8 cellular contexts compared by ENCODE assay signal in the genomic region with DNA sequence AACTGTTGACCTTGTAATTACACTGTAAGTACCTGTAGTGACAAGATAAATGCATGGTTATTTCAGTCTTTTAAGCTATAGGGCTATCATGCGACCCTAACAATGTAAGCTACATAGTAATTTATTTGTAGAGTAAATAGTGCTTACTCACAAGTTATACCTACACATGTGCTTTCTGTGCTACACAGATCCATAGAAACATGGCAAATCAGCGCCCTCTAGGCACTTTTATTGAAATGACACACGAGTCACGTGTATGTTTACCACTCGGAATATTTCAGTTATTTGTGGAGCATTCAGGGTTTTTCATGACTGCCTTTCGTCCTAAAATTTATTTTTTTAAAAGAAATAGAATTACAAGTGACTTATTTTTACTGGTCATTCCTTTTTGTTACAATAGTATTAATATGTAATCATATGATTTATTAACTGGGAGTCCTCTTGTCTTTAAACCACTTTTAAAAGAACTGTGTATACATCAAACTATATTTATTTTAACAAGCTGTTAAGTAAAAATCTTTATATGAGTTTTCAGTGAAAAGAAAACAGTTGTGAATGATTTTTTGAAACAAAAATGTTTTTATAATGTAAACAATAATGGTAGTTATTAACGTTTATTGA.
DNase-seq lines count a peak whose midpoint lies in the region; ATAC-seq, FAIRE-seq and TF ChIP-seq lines count a peak whose summit lies in the region.

No MANE protein-coding gene starts in this region.

- CTCF ChIA-PET in SK-N-SH (lab: Yijun Ruan, JAX) = interaction anchor here (0.7 to 4.4 kb wide), 32 partner anchors 8 to 1419 kb away, joined by 3 to 28 read pairs (median 4); a partner anchor contains a TSS

- no peak for TF ChIP-seq EP300 in SK-N-SH (IDR thresholded peaks at IDR 0.05; ENCODE audit: borderline replicate concordance in 1 of 2, low read depth in 1 of 2, low read length in 1 of 2)

- no peaks in the 10 kb centered on the region for H4K20me1 ChIP-seq in SK-N-SH (ENCODE audit: insufficient read depth)

- H3K27me3 ChIP-seq in SK-N-SH (ENCODE audit: insufficient read depth) = no peaks in the 10 kb centered on the region
- no peaks in the 10 kb centered on the region for H3K27me3 ChIP-seq in psoas muscle (ENCODE audit: insufficient read depth in 3 of 3, low read length in 2 of 3)

- H3K27ac ChIP-seq in SK-N-SH (ENCODE audit: low read depth in 2 of 2, low read length in 1 of 2) (no peak overlapping the region), psoas muscle (no peak overlapping the region)

- no peak overlapping the region for H3K4me3 ChIP-seq in Jurkat, Clone E6-1 (ENCODE audit: low read length)
- H3K4me3 ChIP-seq in SK-N-SH (ENCODE audit: low read depth in 2 of 2, low read length in 1 of 2) (no peak overlapping the region), psoas muscle (no peak overlapping the region)

- H2AFZ ChIP-seq in SK-N-SH (ENCODE audit: low read depth) = no peak overlapping the region

- POLR2A ChIA-PET in SK-N-SH (lab: Yijun Ruan, JAX) = no interaction called here

- no peak overlapping the region for H3K4me2 ChIP-seq in SK-N-SH

- H3K4me1 ChIP-seq in SK-N-SH (ENCODE audit: control insufficient read depth in 1 of 2, insufficient read depth in 2 of 2, low read depth in 1 of 2, low read length in 1 of 2) (no peaks in the 10 kb centered on the region), psoas muscle (no peaks in the 10 kb centered on the region)

- H3K9me3 ChIP-seq in SK-N-SH = no peaks in the 10 kb centered on the region
- no peaks in the 10 kb centered on the region for H3K9me3 ChIP-seq in psoas muscle

- no peaks in the 10 kb centered on the region for H3F3A ChIP-seq in SK-N-SH (replicated peaks; ENCODE audit: insufficient read depth)

- no peaks in the 10 kb centered on the region for H3K9me2 ChIP-seq in SK-N-SH

- peak; percentile 82 for TF ChIP-seq CTCF in D721Med (IDR thresholded peaks at IDR 0.05; ENCODE audit: insufficient read depth, missing control alignments)
- peak; percentile 16 for TF ChIP-seq CTCF in GM20000 (IDR thresholded peaks at IDR 0.05; ENCODE audit: extremely low read depth, missing control alignments)
- peak; percentile 75 for TF ChIP-seq CTCF in SK-N-SH (IDR thresholded peaks at IDR 0.05)
- TF ChIP-seq CTCF in psoas muscle (IDR thresholded peaks at IDR 0.05) = no peak

- peak; percentile 82 for TF ChIP-seq RAD21 in SK-N-SH (IDR thresholded peaks at IDR 0.05; ENCODE audit: low read length)

- no peak for DNase-seq in D721Med (ENCODE audit: insufficient read length, low spot score)
- peak; percentile 10 for DNase-seq in GM20000 (ENCODE audit: low spot score)
- DNase-seq in Jurkat, Clone E6-1 (ENCODE audit: low read depth, low spot score) = peak; percentile 43
- DNase-seq in SK-N-SH = peak; percentile 43
- no peak for DNase-seq in frontal cortex (ENCODE audit: low spot score in 2 of 2)
- DNase-seq in superior temporal gyrus (ENCODE audit: extremely low spot score) = peak; percentile 79
- DNase-seq in psoas muscle = no peak
- no peak for DNase-seq in GM12891 (ENCODE audit: insufficient read length, low spot score)

- H3K36me3 ChIP-seq in SK-N-SH (replicated peaks in 1 of 2; ENCODE audit: control insufficient read depth in 1 of 2, insufficient read depth in 2 of 2, low read length in 1 of 2) = no peaks in the 10 kb centered on the region
- no peaks in the 10 kb centered on the region for H3K36me3 ChIP-seq in psoas muscle (ENCODE audit: insufficient read depth in 1 of 2, low read depth in 1 of 2)

- intact Hi-C loops in psoas muscle (cut with DNase I) = no loop called here

- 14% methylated on average over 7 of the region's 7 CpGs for WGBS in SK-N-SH (ENCODE audit: low lambda C conversion rate)
- 29 to 30% (median 29%) methylated on average over 7 of the region's 7 CpGs for WGBS in psoas muscle, 3 donors

- no peak overlapping the region for H3K9ac ChIP-seq in SK-N-SH

- TF ChIP-seq POLR2A in GM12891 (IDR thresholded peaks at IDR 0.05; ENCODE audit: low read depth, low read length) = no peak

- no peaks in the 10 kb centered on the region for H3K79me2 ChIP-seq in SK-N-SH (ENCODE audit: insufficient read depth)

- FAIRE-seq in D721Med (lab: Jason Lieb, UNC) (peak; percentile 81), frontal cortex (lab: Jason Lieb, UNC) (peak; percentile 28), GM12891 (lab: Jason Lieb, UNC) (no peak)

- ATAC-seq in psoas muscle = no peak

TF ChIP-seq in SK-N-SH, 30 proteins besides CTCF, POLR2A, EP300 and RAD21 (continues in another document):
- TF ChIP-seq POLR2AphosphoS5 (IDR thresholded peaks at IDR 0.05; ENCODE audit: low read depth, low read length) (no peak), GABPA (IDR thresholded peaks at IDR 0.05; ENCODE audit: low read depth) (no peak), TCF12 (IDR thresholded peaks at IDR 0.05) (no peak), SMC3 (IDR thresholded peaks at IDR 0.05; ENCODE audit: low read depth, low read length) (peak; percentile 56), CHD2 (IDR thresholded peaks at IDR 0.05; ENCODE audit: low read length, partially characterized antibody) (no peak), FOXM1 (IDR thresholded peaks at IDR 0.05; ENCODE audit: low read depth) (no peak), TEAD4 (IDR thresholded peaks at IDR 0.05; ENCODE audit: borderline replicate concordance, insufficient read depth) (no peak)
- TF ChIP-seq, protein P1, sequence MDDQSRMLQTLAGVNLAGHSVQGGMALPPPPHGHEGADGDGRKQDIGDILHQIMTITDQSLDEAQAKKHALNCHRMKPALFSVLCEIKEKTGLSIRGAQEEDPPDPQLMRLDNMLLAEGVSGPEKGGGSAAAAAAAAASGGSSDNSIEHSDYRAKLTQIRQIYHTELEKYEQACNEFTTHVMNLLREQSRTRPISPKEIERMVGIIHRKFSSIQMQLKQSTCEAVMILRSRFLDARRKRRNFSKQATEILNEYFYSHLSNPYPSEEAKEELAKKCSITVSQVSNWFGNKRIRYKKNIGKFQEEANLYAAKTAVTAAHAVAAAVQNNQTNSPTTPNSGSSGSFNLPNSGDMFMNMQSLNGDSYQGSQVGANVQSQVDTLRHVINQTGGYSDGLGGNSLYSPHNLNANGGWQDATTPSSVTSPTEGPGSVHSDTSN (IDR thresholded peaks at IDR 0.05) = no peak
- TF ChIP-seq, protein P2, sequence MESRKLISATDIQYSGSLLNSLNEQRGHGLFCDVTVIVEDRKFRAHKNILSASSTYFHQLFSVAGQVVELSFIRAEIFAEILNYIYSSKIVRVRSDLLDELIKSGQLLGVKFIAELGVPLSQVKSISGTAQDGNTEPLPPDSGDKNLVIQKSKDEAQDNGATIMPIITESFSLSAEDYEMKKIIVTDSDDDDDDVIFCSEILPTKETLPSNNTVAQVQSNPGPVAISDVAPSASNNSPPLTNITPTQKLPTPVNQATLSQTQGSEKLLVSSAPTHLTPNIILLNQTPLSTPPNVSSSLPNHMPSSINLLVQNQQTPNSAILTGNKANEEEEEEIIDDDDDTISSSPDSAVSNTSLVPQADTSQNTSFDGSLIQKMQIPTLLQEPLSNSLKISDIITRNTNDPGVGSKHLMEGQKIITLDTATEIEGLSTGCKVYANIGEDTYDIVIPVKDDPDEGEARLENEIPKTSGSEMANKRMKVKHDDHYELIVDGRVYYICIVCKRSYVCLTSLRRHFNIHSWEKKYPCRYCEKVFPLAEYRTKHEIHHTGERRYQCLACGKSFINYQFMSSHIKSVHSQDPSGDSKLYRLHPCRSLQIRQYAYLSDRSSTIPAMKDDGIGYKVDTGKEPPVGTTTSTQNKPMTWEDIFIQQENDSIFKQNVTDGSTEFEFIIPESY (IDR thresholded peaks at IDR 0.05; ENCODE audit: borderline replicate concordance, low read depth) = no peak

TF ChIP-seq in GM12891, 5 proteins besides CTCF, POLR2A, EP300 and RAD21:
- TF ChIP-seq POU2F2 (IDR thresholded peaks at IDR 0.05; ENCODE audit: low read depth, low read length) (no peak), TAF1 (IDR thresholded peaks at IDR 0.05; ENCODE audit: low read depth, low read length) (no peak), POLR2AphosphoS5 (IDR thresholded peaks at IDR 0.05; ENCODE audit: low read depth, low read length) (no peak), PAX5 (IDR thresholded peaks at IDR 0.05; ENCODE audit: insufficient read depth, low read length, severe bottlenecking) (no peak), SPI1 (IDR thresholded peaks at IDR 0.05; ENCODE audit: low read depth, low read length) (no peak)

Comparison
In these comparisons a context has a peak if more than half of its experiments do, and no peak if none do; other contexts are left out.
1. DNase-seq: peak in GM20000 (single experiment), Jurkat, Clone E6-1 (single experiment), SK-N-SH (single experiment) and superior temporal gyrus (single experiment); none in D721Med (single experiment), frontal cortex (0 of 2), psoas muscle (0 of 2) and GM12891 (single experiment).